In the genomic region with DNA sequence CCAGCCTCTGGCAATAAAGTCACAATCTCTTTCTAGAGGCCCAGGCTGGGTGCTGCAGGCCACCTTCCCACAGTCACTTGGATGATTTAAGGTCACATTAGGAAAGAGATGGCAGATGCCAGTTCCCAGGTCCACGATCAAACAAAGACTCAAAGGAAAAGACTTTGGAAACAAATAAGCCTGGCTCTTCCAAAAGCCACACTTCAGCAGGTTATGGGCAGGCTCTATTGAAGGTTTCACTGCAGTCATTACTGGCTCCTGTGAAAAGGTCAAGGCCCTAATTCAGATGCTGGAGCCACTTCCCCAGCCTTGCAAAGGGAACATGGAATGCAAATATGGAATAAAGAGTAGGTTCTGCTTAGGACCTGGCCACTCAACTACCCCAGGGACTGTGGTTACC, we compare ENCODE assay signal across 21 cellular contexts.
DNase-seq lines count a peak whose midpoint lies in the region; ATAC-seq and TF ChIP-seq lines count a peak whose summit lies in the region.
"Had no signal": no experiment of that assay in that cellular context is flagged by ENCODE, and none has a peak within 500 bp of the region (broad histone marks: within the 10 kb centered on the region; RNA-seq: fewer than 3 reads in every experiment).

No MANE protein-coding gene starts in this region.

- TF ChIP-seq CTCF in heart left ventricle (IDR thresholded peaks at IDR 0.05): no peak
- TF ChIP-seq CTCF in body of pancreas (IDR thresholded peaks at IDR 0.05): no peak

- TF ChIP-seq POLR2A in heart left ventricle (IDR thresholded peaks at IDR 0.05) (no peak), body of pancreas (IDR thresholded peaks at IDR 0.05) (no peak)

- no peak overlapping the region for H3K4me3 ChIP-seq in heart left ventricle
- H3K4me3 ChIP-seq in body of pancreas: no peak overlapping the region
- no peak overlapping the region for H3K4me3 ChIP-seq in neuronal stem cell (ENCODE audit: low read length in 2 of 2)
- H3K4me3 ChIP-seq: A549; BLaER1 treated with 17β-estradiol and CSF1 and Interleukin-3, amounts not matched to agents 10 nM and 100 nM; GM12878 had no signal

- H3K9me3 ChIP-seq in heart left ventricle (peaks cover 0 to 6% (median 0%) of the 10 kb centered on the region in 12 donors), body of pancreas (no peaks in the 10 kb centered on the region), neuronal stem cell (replicated peaks in 1 of 2; ENCODE audit: control insufficient read depth in 2 of 2, insufficient read depth in 1 of 2, low read depth in 1 of 2, low read length in 2 of 2) (peaks cover 0 to 2% of the 10 kb centered on the region in 2 donors)
- H3K9me3 ChIP-seq: A549; BLaER1 treated with 17β-estradiol and CSF1 and Interleukin-3, amounts not matched to agents 10 nM and 100 nM; Caco-2 had no signal

- H3K4me2 ChIP-seq in neuronal stem cell (ENCODE audit: insufficient read depth, low read length, poor library complexity, severe bottlenecking): no peak overlapping the region
- H3K4me2 ChIP-seq: A549; BLaER1 treated with 17β-estradiol and CSF1 and Interleukin-3, amounts not matched to agents 10 nM and 100 nM had no signal

- DNase-seq in heart left ventricle (no peak), left cardiac atrium (no peak), body of pancreas (peak in 3 of 4 donors; percentile 39 to 59 (median 49)), left lobe of liver (ENCODE audit: low spot score) (no peak), neuronal stem cell (ENCODE audit: low spot score) (no peak), HK-2 (ENCODE audit: unreplicated experiment) (no peak)
- no peak for DNase-seq in stimulated activated CD4-positive, alpha-beta T cell treated with anti-CD3 and anti-CD28 coated beads, Interleukin-4, amount 100 ng/mL, for 24 hours
- DNase-seq: AML-193; Caco-2; Calu3; CD4-positive, alpha-beta T cell; CD8-positive, alpha-beta T cell; DMS79; DND-41; EL; GDM1 had no signal

- H3K9ac ChIP-seq in neuronal stem cell (ENCODE audit: low read depth, low read length, poor library complexity): no peak overlapping the region
- H3K9ac ChIP-seq: BLaER1 treated with 17β-estradiol and CSF1 and Interleukin-3, amounts not matched to agents 10 nM and 100 nM had no signal

- H3K36me3 ChIP-seq in heart left ventricle: no peaks in the 10 kb centered on the region
- H3K36me3 ChIP-seq in body of pancreas (replicated peaks in 1 of 2; ENCODE audit: insufficient read depth in 1 of 2, low read depth in 2 of 2): no peaks in the 10 kb centered on the region
- no peaks in the 10 kb centered on the region for H3K36me3 ChIP-seq in neuronal stem cell (replicated peaks in 1 of 2; ENCODE audit: control insufficient read depth in 2 of 2, insufficient read depth in 2 of 2, low read length in 2 of 2)
- H3K36me3 ChIP-seq: BLaER1 treated with 17β-estradiol and CSF1 and Interleukin-3, amounts not matched to agents 10 nM and 100 nM had no signal

- H3K18ac ChIP-seq in neuronal stem cell (ENCODE audit: low read length): no peak overlapping the region

- no peaks in the 10 kb centered on the region for H3K79me1 ChIP-seq in neuronal stem cell (ENCODE audit: low read depth, low read length)

- no peak overlapping the region for H2AFZ ChIP-seq in neuronal stem cell (ENCODE audit: low read length)

- intact Hi-C loops in heart left ventricle (cut with DNase I) (no loop called here), left cardiac atrium (cut with DNase I) (no loop called here), body of pancreas (cut with DNase I) (no loop called here)

- H2AK5ac ChIP-seq in neuronal stem cell (ENCODE audit: low read depth, low read length): peak overlapping the region; percentile 58

- H3K4me1 ChIP-seq in heart left ventricle (peaks cover 0 to 16% (median 0%) of the 10 kb centered on the region in 12 donors), body of pancreas (peaks cover 32% of the 10 kb centered on the region), neuronal stem cell (ENCODE audit: control insufficient read depth in 2 of 2, insufficient read depth in 1 of 2, low read depth in 1 of 2, low read length in 2 of 2) (no peaks in the 10 kb centered on the region)
- H3K4me1 ChIP-seq: A549; BLaER1 treated with 17β-estradiol and CSF1 and Interleukin-3, amounts not matched to agents 10 nM and 100 nM; Caco-2 had no signal

- no peak overlapping the region for H4K91ac ChIP-seq in neuronal stem cell (ENCODE audit: low read depth, low read length, poor library complexity)

- H3K27ac ChIP-seq in heart left ventricle: peak overlapping the region in 7 of 12 donors; percentile 43 to 89 (median 59)
- H3K27ac ChIP-seq in body of pancreas: peak overlapping the region; percentile 8 to 39 (median 16)
- no peak overlapping the region for H3K27ac ChIP-seq in neuronal stem cell (replicated peaks; ENCODE audit: low read length)
- H3K27ac ChIP-seq: 22Rv1; A549; BLaER1 treated with 17β-estradiol and CSF1 and Interleukin-3, amounts not matched to agents 10 nM and 100 nM; C4-2B had no signal

- H2BK12ac ChIP-seq in neuronal stem cell (ENCODE audit: low read length): no peak overlapping the region

- H3K23ac ChIP-seq in neuronal stem cell (ENCODE audit: low read depth, low read length, poor library complexity): no peak overlapping the region

- H4K8ac ChIP-seq in neuronal stem cell (ENCODE audit: low read depth, low read length): no peak overlapping the region

- no peak overlapping the region for H2BK5ac ChIP-seq in neuronal stem cell (ENCODE audit: low read length)

- H3K27me3 ChIP-seq in heart left ventricle (no peaks in the 10 kb centered on the region), body of pancreas (no peaks in the 10 kb centered on the region), neuronal stem cell (ENCODE audit: control insufficient read depth in 3 of 3, insufficient read depth in 3 of 3, low read depth in 1 of 3, low read length in 3 of 3) (no peaks in the 10 kb centered on the region)
- H3K27me3 ChIP-seq: BLaER1 treated with 17β-estradiol and CSF1 and Interleukin-3, amounts not matched to agents 10 nM and 100 nM had no signal

- no peak overlapping the region for H3K14ac ChIP-seq in neuronal stem cell (ENCODE audit: low read length)

- H2BK15ac ChIP-seq in neuronal stem cell (ENCODE audit: low read length): no peak overlapping the region

- H3K4ac ChIP-seq in neuronal stem cell (ENCODE audit: low read length): no peak overlapping the region

- ATAC-seq in heart left ventricle (no peak), left cardiac atrium (no peak), body of pancreas (no peak), left lobe of liver (peak; percentile 78)
- ATAC-seq: A549; CD8-positive, alpha-beta T cell; GM12878 had no signal

- 70 to 94% (median 89%) methylated on average over 1 of the region's 1 CpG for WGBS in heart left ventricle, 4 donors
- WGBS in body of pancreas, 2 donors: 38 to 63% methylated on average over 1 of the region's 1 CpG
- WGBS in neuronal stem cell (ENCODE audit: extremely low coverage in 2 of 2, insufficient read length in 2 of 2, insufficient replicate concordance in 1 of 2), 2 donors: no CpG with 5 or more reads among the region's 1 CpG

- no peak overlapping the region for H2BK120ac ChIP-seq in neuronal stem cell (ENCODE audit: low read depth, low read length)

Comparison
In these comparisons a context has a peak if more than half of its experiments do, and no peak if none do; other contexts are left out.
1. DNase-seq: peak in body of pancreas (3 of 4); none in heart left ventricle (0 of 5), left cardiac atrium (single experiment), left lobe of liver (single experiment), neuronal stem cell (single experiment), stimulated activated CD4-positive, alpha-beta T cell treated with anti-CD3 and anti-CD28 coated beads, Interleukin-4, amount 100 ng/mL, for 24 hours (single experiment) and HK-2 (single experiment).